In genomic region chr11:7270233-7270760, GRCh38 we compare ENCODE assay signal across 27 cellular contexts.
"Had no signal": no experiment of that assay in that cellular context is flagged by ENCODE, and none has a peak within 500 bp of the region (broad histone marks: within the 10 kb centered on the region; RNA-seq: fewer than 3 reads in every experiment).

No MANE protein-coding gene starts in this region.

- H3K4me3 ChIP-seq: neural progenitor cell, ovary, psoas muscle, skin epidermis, smooth muscle cell, spleen, thoracic aorta, thyroid gland, tibial nerve, upper lobe of left lung, vagina had no signal

- H3K9ac ChIP-seq: neural progenitor cell, parathyroid adenoma had no signal

- H3K4me1 ChIP-seq: parathyroid adenoma, psoas muscle, spleen, thyroid gland, tibial nerve, upper lobe of left lung, vagina had no signal

- DNase-seq: natural killer cell; occipital lobe; ovary; posterior cingulate gyrus; psoas muscle; right cardiac atrium; spleen; stimulated activated CD4-positive, alpha-beta T cell treated with anti-CD3 and anti-CD28 coated beads, Interleukin-12 subunit alpha, Interleukin-12 subunit beta, amount 100 ng/mL, for 4 hours; stimulated activated CD4-positive, alpha-beta T cell treated with anti-CD3 and anti-CD28 coated beads, Interleukin-1b, Interleukin-23, amount 100 ng/mL, for 48 hours; stimulated activated CD4-positive, alpha-beta T cell treated with anti-CD3 and anti-CD28 coated beads, Interleukin-4, amount 100 ng/mL, for 1 hour; stimulated activated CD4-positive, alpha-beta T cell treated with anti-CD3 and anti-CD28 coated beads, Interleukin-4, amount 100 ng/mL, for 4 hours; stimulated activated CD8-positive, alpha-beta memory T cell treated with anti-CD3 and anti-CD28 coated beads, Interleukin-4, amount 100 ng/mL, for 48 hours; stimulated activated naive CD4-positive, alpha-beta T cell; stimulated activated naive CD8-positive, alpha-beta T cell treated with anti-CD3 and anti-CD28 coated beads, Interleukin-15, amount 100 ng/mL, for 72 hours; stimulated activated naive CD8-positive, alpha-beta T cell treated with anti-CD3 and anti-CD28 coated beads, Interleukin-15, Interleukin-2, amounts not matched to agents 100 U/mL and 50 U/mL, for 24 hours; thyroid gland; trophoblast cell; upper lobe of left lung had no signal

- ATAC-seq: natural killer cell; psoas muscle; right cardiac atrium; sciatic nerve; stimulated activated memory B cell treated with anti-CD40 and anti-IgM and Interleukin-4, amounts not matched to agents 10 μg/mL and 1 μg/mL and 100 μg/mL, for 72 hours; stimulated activated naive CD8-positive, alpha-beta T cell treated with anti-CD3 and anti-CD28 coated beads, Interleukin-15, amount 100 ng/mL, for 72 hours; stimulated activated naive CD8-positive, alpha-beta T cell treated with anti-CD3 and anti-CD28 coated beads, Interleukin-15, Interleukin-2, amounts not matched to agents 100 U/mL and 50 U/mL, for 24 hours had no signal

- H3K9me3 ChIP-seq: ovary, psoas muscle, spleen, thoracic aorta, thyroid gland, tibial nerve, upper lobe of left lung, vagina had no signal

- H3K27me3 ChIP-seq: neural progenitor cell, ovary, spleen, thyroid gland, tibial nerve, upper lobe of left lung, vagina had no signal

- H3K36me3 ChIP-seq: neural progenitor cell, ovary, spleen, thoracic aorta, thyroid gland, tibial nerve, upper lobe of left lung, vagina had no signal
